ENCODE assay signal across 8 cellular contexts in genomic region chr19:37718357-37718756, GRCh38. TPM values are rescaled to one million over a fixed set of nuclear protein-coding genes. Genes with fewer than 3 reads are reported as not detected.
A peak's percentile ranks its signal among the peaks of the same experiment; 100 is the strongest.
DNase-seq lines count a peak whose midpoint lies in the region; ATAC-seq and TF ChIP-seq lines count a peak whose summit lies in the region.

No MANE protein-coding gene starts in this region.

- in situ Hi-C loops in astrocyte of the spinal cord (cut with HindIII; ENCODE audit: low sequenced_read_pairs) = no loop called here

- H3K14ac ChIP-seq in mesenchymal stem cell (ENCODE audit: low read length in 2 of 2) = no peak overlapping the region

- TF ChIP-seq POLR2A in vagina (IDR thresholded peaks at IDR 0.05) = no peak

- peaks cover 48% of the 10 kb centered on the region for H3K36me3 Mint-ChIP-seq in stimulated activated naive CD8-positive, alpha-beta T cell treated with anti-CD3 and anti-CD28 coated beads, Interleukin-15, Interleukin-2, amounts not matched to agents 100 ng/mL and 50 ng/mL, for 24 hours (ENCODE audit: low read depth)

- no peaks in the 10 kb centered on the region for H3K27me3 Mint-ChIP-seq in stimulated activated naive CD8-positive, alpha-beta T cell treated with anti-CD3 and anti-CD28 coated beads, Interleukin-15, Interleukin-2, amounts not matched to agents 100 ng/mL and 50 ng/mL, for 24 hours

- H3K4me2 ChIP-seq in mesenchymal stem cell (ENCODE audit: low read length, poor library complexity, severe bottlenecking) = peak overlapping the region; percentile 33

- peak overlapping the region; percentile 98 for H3K4me3 Mint-ChIP-seq in stimulated activated naive CD8-positive, alpha-beta T cell treated with anti-CD3 and anti-CD28 coated beads, Interleukin-15, Interleukin-2, amounts not matched to agents 100 ng/mL and 50 ng/mL, for 24 hours

- H3K36me3 ChIP-seq in mesenchymal stem cell (ENCODE audit: control insufficient read depth in 1 of 2, insufficient read depth in 2 of 2, low read depth in 1 of 2, low read length in 2 of 2) = peaks cover 0 to 11% of the 10 kb centered on the region in 2 experiments
- no peaks in the 10 kb centered on the region for H3K36me3 ChIP-seq in vagina

- no peak overlapping the region for H3K27ac ChIP-seq in mesenchymal stem cell (ENCODE audit: low read length, poor library complexity, severe bottlenecking)
- H3K27ac ChIP-seq in vagina = no peak overlapping the region

- H3K9me3 Mint-ChIP-seq in stimulated activated naive CD8-positive, alpha-beta T cell treated with anti-CD3 and anti-CD28 coated beads, Interleukin-15, Interleukin-2, amounts not matched to agents 100 ng/mL and 50 ng/mL, for 24 hours = peaks cover 4% of the 10 kb centered on the region

- intact Hi-C loops in vagina (cut with DNase I) = no loop called here

- no peak overlapping the region for H2BK120ac ChIP-seq in mesenchymal stem cell (ENCODE audit: low read depth, low read length)

- H4K91ac ChIP-seq in mesenchymal stem cell (ENCODE audit: low read length) = no peak overlapping the region

- no peak overlapping the region for H2BK15ac ChIP-seq in mesenchymal stem cell (ENCODE audit: low read depth, poor library complexity, severe bottlenecking)

- ATAC-seq in stimulated activated naive CD8-positive, alpha-beta T cell treated with anti-CD3 and anti-CD28 coated beads, Interleukin-15, Interleukin-2, amounts not matched to agents 100 U/mL and 50 U/mL, for 24 hours = no peak
- ATAC-seq in HG03442 (IDR thresholded peaks at IDR 0.05; ENCODE audit: unreplicated experiment) = no peak

- no peak overlapping the region for H3K23ac ChIP-seq in mesenchymal stem cell (ENCODE audit: low read length in 2 of 2)

- no peaks in the 10 kb centered on the region for H3K4me1 ChIP-seq in mesenchymal stem cell (ENCODE audit: control insufficient read depth, insufficient read depth, low read depth, low read length)
- H3K4me1 ChIP-seq in vagina = peaks cover 17% of the 10 kb centered on the region

- H3K27me3 ChIP-seq in mesenchymal stem cell (ENCODE audit: control insufficient read depth in 1 of 2, insufficient read depth in 1 of 2, low read length in 2 of 2) = no peaks in the 10 kb centered on the region
- H3K27me3 ChIP-seq in vagina = no peaks in the 10 kb centered on the region

- TF ChIP-seq CTCF in astrocyte of the spinal cord (IDR thresholded peaks at IDR 0.05; ENCODE audit: low read depth, low read length) = no peak
- no peak for TF ChIP-seq CTCF in vagina (IDR thresholded peaks at IDR 0.05)

- H3K4me1 Mint-ChIP-seq in stimulated activated naive CD8-positive, alpha-beta T cell treated with anti-CD3 and anti-CD28 coated beads, Interleukin-15, Interleukin-2, amounts not matched to agents 100 ng/mL and 50 ng/mL, for 24 hours (ENCODE audit: low read depth) = peaks cover 18% of the 10 kb centered on the region

- H2BK5ac ChIP-seq in mesenchymal stem cell (ENCODE audit: low read depth, low read length, poor library complexity, severe bottlenecking) = no peak overlapping the region

- no peak overlapping the region for H4K8ac ChIP-seq in mesenchymal stem cell (ENCODE audit: low read length)

- 48% methylated on average over 10 of the region's 10 CpGs for WGBS in mesenchymal stem cell

- no peak overlapping the region for H3K4ac ChIP-seq in mesenchymal stem cell (ENCODE audit: low read depth in 1 of 2, low read length in 2 of 2)

- peaks cover 13% of the 10 kb centered on the region for H3K79me1 ChIP-seq in mesenchymal stem cell (replicated peaks; ENCODE audit: low read length, poor library complexity, severe bottlenecking)

- H3K18ac ChIP-seq in mesenchymal stem cell (ENCODE audit: low read depth in 1 of 2, low read length in 2 of 2) = no peak overlapping the region

- peak overlapping the region; percentile 95 for H3K27ac Mint-ChIP-seq in stimulated activated naive CD8-positive, alpha-beta T cell treated with anti-CD3 and anti-CD28 coated beads, Interleukin-15, Interleukin-2, amounts not matched to agents 100 ng/mL and 50 ng/mL, for 24 hours

- H2BK12ac ChIP-seq in mesenchymal stem cell (ENCODE audit: low read length in 2 of 2) = no peak overlapping the region

- DNase-seq in stimulated activated naive CD8-positive, alpha-beta T cell treated with anti-CD3 and anti-CD28 coated beads, Interleukin-15, Interleukin-2, amounts not matched to agents 100 U/mL and 50 U/mL, for 24 hours = no peak
- DNase-seq in astrocyte of the spinal cord (ENCODE audit: low read depth, low spot score) = no peak
- peak; percentile 6 for DNase-seq in mesenchymal stem cell
- DNase-seq in vagina (ENCODE audit: extremely low spot score in 2 of 2) = no peak
- DNase-seq in stimulated activated CD4-positive, alpha-beta T cell treated with anti-CD3 and anti-CD28 coated beads, Interleukin-4, amount 100 ng/mL, for 4 hours = no peak
- DNase-seq in 8988T = no peak

- H2AFZ ChIP-seq in mesenchymal stem cell (ENCODE audit: low read depth, low read length) = no peak overlapping the region

- no peak overlapping the region for H2AK5ac ChIP-seq in mesenchymal stem cell (ENCODE audit: low read length, severe bottlenecking)

- H3K4me3 ChIP-seq in astrocyte of the spinal cord (ENCODE audit: low read depth, low read length) = peak overlapping the region; percentile 69
- H3K4me3 ChIP-seq in mesenchymal stem cell (ENCODE audit: insufficient read depth in 1 of 2, low read depth in 1 of 2, low read length in 2 of 2) = peak overlapping the region in 1 of 2 experiments; percentile 88
- peak overlapping the region; percentile 71 to 85 for H3K4me3 ChIP-seq in vagina

- H3K9ac ChIP-seq in mesenchymal stem cell (ENCODE audit: low read length) = peak overlapping the region; percentile 88

- peaks cover 30% of the 10 kb centered on the region for H3K9me3 ChIP-seq in mesenchymal stem cell (ENCODE audit: control insufficient read depth, low read length)
- H3K9me3 ChIP-seq in vagina = no peaks in the 10 kb centered on the region

RNA-seq across cellular contexts. Expression of gene ZNF607, which starts 1.2 kb away (rescaled TPM):
- polyA plus RNA-seq in mesenchymal stem cell (2013, experiment 1 of 2) = 1.7 TPM
- polyA plus RNA-seq in mesenchymal stem cell (2013, experiment 2 of 2) = 1.9 TPM
- 3.2 TPM for total RNA-seq in vagina
